In the genomic region with DNA sequence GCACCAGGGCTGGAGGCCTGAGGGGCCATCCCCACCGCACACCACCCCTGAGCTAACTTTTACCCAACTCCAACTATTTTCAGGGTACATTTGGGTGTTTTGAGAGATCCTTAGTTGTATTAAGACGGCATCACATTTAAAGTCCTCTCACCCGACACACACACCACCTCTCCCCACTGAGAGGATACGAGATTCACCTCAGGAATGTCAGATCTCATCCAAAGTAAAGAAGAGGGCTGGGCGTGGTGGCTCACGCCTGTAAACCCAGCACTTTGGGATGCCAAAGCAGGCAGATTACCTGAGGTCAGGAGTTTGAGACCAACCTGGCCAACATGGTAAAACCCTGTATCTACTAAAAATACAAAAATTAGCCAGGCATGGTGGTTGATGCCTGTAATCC, we compare ENCODE assay signal across 29 cellular contexts.
"Had no signal": no experiment of that assay in that cellular context is flagged by ENCODE, and none has a peak within 500 bp of the region (broad histone marks: within the 10 kb centered on the region; RNA-seq: fewer than 3 reads in every experiment).

No MANE protein-coding gene starts in this region.

- H3K36me3 ChIP-seq: colonic mucosa, esophagus muscularis mucosa, esophagus squamous epithelium, gastrocnemius medialis, gastroesophageal sphincter, heart left ventricle, heart right ventricle had no signal

- H3K4me1 ChIP-seq: colonic mucosa, foreskin keratinocyte, gastrocnemius medialis, gastroesophageal sphincter, heart left ventricle, heart right ventricle had no signal

- H3K4me3 ChIP-seq: colonic mucosa, coronary artery, dorsolateral prefrontal cortex, esophagus muscularis mucosa, esophagus squamous epithelium, gastrocnemius medialis, gastroesophageal sphincter, heart left ventricle, heart right ventricle had no signal

- H3K27ac Mint-ChIP-seq: dendritic cell treated with granulocyte-macrophage colony-stimulating factor and Interleukin-4, amounts not matched to agents 40 ng/mL and 50 ng/mL, for 4 days; effector memory CD8-positive, alpha-beta T cell; endodermal cell had no signal

- H3K27me3 ChIP-seq: colonic mucosa had no signal

- FAIRE-seq: colon, endometrium, endothelial cell of umbilical vein, frontal cortex had no signal

- H3K4me3 Mint-ChIP-seq: dendritic cell treated with granulocyte-macrophage colony-stimulating factor and Interleukin-4, amounts not matched to agents 40 ng/mL and 50 ng/mL, for 4 days; effector memory CD8-positive, alpha-beta T cell; endodermal cell had no signal

- H3K9me3 ChIP-seq: colonic mucosa, esophagus muscularis mucosa, esophagus squamous epithelium, gastrocnemius medialis, gastroesophageal sphincter, heart left ventricle, heart right ventricle had no signal

- H3K9me3 Mint-ChIP-seq: dendritic cell treated with granulocyte-macrophage colony-stimulating factor and Interleukin-4, amounts not matched to agents 40 ng/mL and 50 ng/mL, for 4 days; effector memory CD8-positive, alpha-beta T cell; endodermal cell had no signal

- H3K4me1 Mint-ChIP-seq: endodermal cell had no signal

- H3K27ac ChIP-seq: colonic mucosa, coronary artery, epithelial cell of prostate, esophagus muscularis mucosa, esophagus squamous epithelium, foreskin keratinocyte, gastrocnemius medialis, gastroesophageal sphincter, heart left ventricle, heart right ventricle had no signal

- ATAC-seq: effector memory CD8-positive, alpha-beta T cell; esophagus mucosa; foreskin keratinocyte; gastrocnemius medialis; gastroesophageal sphincter; heart left ventricle; heart right ventricle had no signal

- DNase-seq: colonic mucosa; cortex of kidney; dermis blood vessel endothelial cell; dorsolateral prefrontal cortex; effector CD4-positive, alpha-beta T cell; effector CD8-positive, alpha-beta T cell; effector memory CD4-positive, alpha-beta T cell; effector memory CD8-positive, alpha-beta T cell; endodermal cell; erythroblast; esophagus squamous epithelium; foreskin fibroblast; foreskin keratinocyte; foreskin melanocyte; gastrocnemius medialis; glutamatergic neuron; head of caudate nucleus; heart left ventricle; heart right ventricle had no signal
